In the genomic region with DNA sequence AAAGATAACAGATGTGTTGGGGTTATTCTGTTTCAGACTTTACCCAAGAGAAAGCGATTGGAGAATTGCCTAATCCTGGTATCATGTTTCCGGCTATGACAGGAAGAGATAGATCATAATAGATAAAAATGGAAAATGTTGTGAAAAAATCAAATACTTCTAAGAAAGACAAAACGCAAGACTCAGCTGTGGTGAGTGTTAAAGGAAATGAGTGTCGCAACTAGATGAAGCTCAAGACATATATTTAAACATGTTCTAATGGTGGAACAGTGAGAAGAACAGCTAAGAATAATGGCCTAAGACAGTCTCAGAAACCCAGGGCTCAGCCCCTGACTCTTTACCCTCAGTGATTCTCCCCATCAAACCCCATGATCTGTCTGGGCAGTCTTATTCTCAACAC, we compare ENCODE assay signal across 9 cellular contexts.
DNase-seq lines count a peak whose midpoint lies in the region; ATAC-seq, FAIRE-seq and TF ChIP-seq lines count a peak whose summit lies in the region.
"Had no signal": no experiment of that assay in that cellular context is flagged by ENCODE, and none has a peak within 500 bp of the region (broad histone marks: within the 10 kb centered on the region; RNA-seq: fewer than 3 reads in every experiment).

No MANE protein-coding gene starts in this region.

- no peaks in the 10 kb centered on the region for H3K27me3 ChIP-seq in spleen (replicated peaks in 1 of 7)

- H3K9me3 Mint-ChIP-seq in activated CD4-positive, alpha-beta T cell treated with anti-CD3 and anti-CD28 coated beads for 36 hours (ENCODE audit: low read depth): peaks cover 2% of the 10 kb centered on the region

- WGBS in spleen, 5 donors: 2 to 11% (median 6%) methylated on average over 4 of the region's 4 CpGs

- CTCF ChIA-PET in activated CD4-positive, alpha-beta T cell treated with anti-CD3 and anti-CD28 coated beads for 36 hours (lab: Charles Lee): interaction anchor here (0.7 to 0.9 kb wide), 3 partner anchors 140 to 368 kb away, joined by 4 to 5 read pairs (median 4); no protein-coding TSS in a partner anchor

- peak overlapping the region; percentile 38 for H3K27ac Mint-ChIP-seq in activated CD4-positive, alpha-beta T cell treated with anti-CD3 and anti-CD28 coated beads for 36 hours

- no peak for DNase-seq in activated CD4-positive, alpha-beta T cell treated with anti-CD3 and anti-CD28 coated beads for 36 hours
- DNase-seq in activated CD4-positive, alpha-beta T cell treated with anti-CD3 and anti-CD28 coated beads for 1 hour: no peak
- DNase-seq in SIG-M5 (lab: John Stamatoyannopoulos, UW) (peak; percentile 95), fibroblast of gingiva (ENCODE audit: low read depth) (peak; percentile 78), spleen (no peak), GM19239 (ENCODE audit: insufficient read length, low spot score) (no peak), NCI-H1694 treated with DMSO at 0.1 percent for 48 hours (lab: John Stamatoyannopoulos, UW) (no peak), SHP77 treated with DMSO at 0.1 percent for 48 hours (lab: John Stamatoyannopoulos, UW) (no peak)

- FAIRE-seq in GM19239 (lab: Jason Lieb, UNC): no peak

- peaks cover 0 to 11% (median 2%) of the 10 kb centered on the region in 8 donors for H3K9me3 ChIP-seq in spleen

- no peaks in the 10 kb centered on the region for H3K36me3 ChIP-seq in spleen
- H3K36me3 ChIP-seq: esophagus muscularis mucosa had no signal

- peaks cover 20% of the 10 kb centered on the region for H3K4me1 Mint-ChIP-seq in activated CD4-positive, alpha-beta T cell treated with anti-CD3 and anti-CD28 coated beads for 36 hours

- ATAC-seq in activated CD4-positive, alpha-beta T cell treated with anti-CD3 and anti-CD28 coated beads for 36 hours: peak; percentile 51

- no peak for TF ChIP-seq CTCF in spleen (IDR thresholded peaks at IDR 0.05 in 8 of 11, conservative IDR thresholded peaks at IDR 0.05 in 3 of 11)

- no peak for TF ChIP-seq POLR2A in spleen (IDR thresholded peaks at IDR 0.05)

- no peak overlapping the region for H3K4me3 ChIP-seq in spleen
- H3K4me3 ChIP-seq: esophagus muscularis mucosa had no signal

- H3K4me3 Mint-ChIP-seq in activated CD4-positive, alpha-beta T cell treated with anti-CD3 and anti-CD28 coated beads for 36 hours: no peak overlapping the region

- POLR2A ChIA-PET in activated CD4-positive, alpha-beta T cell treated with anti-CD3 and anti-CD28 coated beads for 36 hours (lab: Charles Lee): no interaction called here

- peaks cover 2% of the 10 kb centered on the region for H3K27me3 Mint-ChIP-seq in activated CD4-positive, alpha-beta T cell treated with anti-CD3 and anti-CD28 coated beads for 36 hours

- intact Hi-C loops in activated CD4-positive, alpha-beta T cell treated with anti-CD3 and anti-CD28 coated beads for 36 hours (cut with DNase I, micrococcal nuclease): no loop called here
- intact Hi-C loops in spleen (cut with DNase I; ENCODE audit: low total_unique reads): no loop called here

- peak overlapping the region in 6 of 8 donors; percentile 3 to 49 (median 44) for H3K27ac ChIP-seq in spleen
- H3K27ac ChIP-seq: esophagus muscularis mucosa had no signal

- H3K36me3 Mint-ChIP-seq in activated CD4-positive, alpha-beta T cell treated with anti-CD3 and anti-CD28 coated beads for 36 hours (ENCODE audit: low read depth): peaks cover 2% of the 10 kb centered on the region

- peaks cover 0 to 35% (median 11%) of the 10 kb centered on the region in 6 donors for H3K4me1 ChIP-seq in spleen
- H3K4me1 ChIP-seq: esophagus muscularis mucosa had no signal

Comparison
In these comparisons a context has a peak if more than half of its experiments do, and no peak if none do; other contexts are left out.
1. DNase-seq: peak in SIG-M5 (single experiment) and fibroblast of gingiva (single experiment); none in activated CD4-positive, alpha-beta T cell treated with anti-CD3 and anti-CD28 coated beads for 36 hours (single experiment), activated CD4-positive, alpha-beta T cell treated with anti-CD3 and anti-CD28 coated beads for 1 hour (single experiment), spleen (single experiment), GM19239 (single experiment), NCI-H1694 treated with DMSO at 0.1 percent for 48 hours (single experiment) and SHP77 treated with DMSO at 0.1 percent for 48 hours (single experiment).